20 cellular contexts compared by ENCODE assay signal in the genomic region with DNA sequence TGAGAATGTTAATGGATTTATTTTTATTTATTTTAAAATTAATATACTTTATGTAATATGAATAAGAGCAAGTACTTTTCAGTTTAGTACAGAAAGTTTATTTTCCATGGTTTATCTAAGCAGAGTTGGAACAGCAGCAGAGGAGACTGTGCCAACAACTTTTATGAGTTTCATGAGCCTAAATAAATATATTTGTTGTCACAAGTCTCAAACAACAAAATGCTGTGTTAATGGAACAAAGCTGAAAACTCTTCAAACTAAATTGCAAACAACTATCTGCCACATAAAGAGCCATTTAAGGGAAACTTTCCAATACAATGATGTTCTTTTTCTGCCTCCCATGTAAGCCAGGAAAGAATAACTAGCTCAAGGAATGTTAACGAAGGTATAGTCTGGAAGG.
DNase-seq lines count a peak whose midpoint lies in the region; FAIRE-seq and TF ChIP-seq lines count a peak whose summit lies in the region.
"Had no signal": no experiment of that assay in that cellular context is flagged by ENCODE, and none has a peak within 500 bp of the region (broad histone marks: within the 10 kb centered on the region; RNA-seq: fewer than 3 reads in every experiment).

No MANE protein-coding gene starts in this region.

- POLR2A ChIA-PET in HEK293 (lab: Yijun Ruan, JAX), result no interaction called here

- H3K4me1 Mint-ChIP-seq in nephron (peaks cover 22% of the 10 kb centered on the region), mesothelial cell of epicardium (peaks cover 1% of the 10 kb centered on the region)
- H3K4me1 Mint-ChIP-seq: CD14-positive monocyte had no signal

- H3K36me3 Mint-ChIP-seq in nephron (ENCODE audit: low read depth), result peaks cover 25% of the 10 kb centered on the region
- peaks cover 14% of the 10 kb centered on the region for H3K36me3 Mint-ChIP-seq in mesothelial cell of epicardium
- H3K36me3 Mint-ChIP-seq: CD8-positive, alpha-beta T cell had no signal

- H3K27ac ChIP-seq in HEK293 (ENCODE audit: extremely low read depth, low read depth, low read length), result no peak overlapping the region
- H3K27ac ChIP-seq: A549 had no signal

- H3K4me3 Mint-ChIP-seq in nephron, result no peak overlapping the region
- no peak overlapping the region for H3K4me3 Mint-ChIP-seq in mesothelial cell of epicardium
- H3K4me3 Mint-ChIP-seq: CD8-positive, alpha-beta T cell had no signal

- H3K9me3 ChIP-seq in HEK293 (ENCODE audit: control insufficient read depth, insufficient read depth, low read depth, low read length), result no peaks in the 10 kb centered on the region
- H3K9me3 ChIP-seq: A549 had no signal

- FAIRE-seq in endometrium (lab: Jason Lieb, UNC), result peak; percentile 97
- FAIRE-seq: A549, D721Med, G401.6, GM12891, GM19239 had no signal

- H3K9me3 Mint-ChIP-seq in nephron (peaks cover 2% of the 10 kb centered on the region), mesothelial cell of epicardium (peaks cover 4% of the 10 kb centered on the region)

- 0 out of 2 replicates have a peak, but pooled peaks cover 2% of the 10 kb centered on the region for H3K4me1 ChIP-seq in HEK293 (ENCODE audit: control insufficient read depth, insufficient read depth, low read length)

- TF ChIP-seq CTCF in HEK293 (tag by site-specific recombination; IDR thresholded peaks at IDR 0.05) (no peak), nephron (IDR thresholded peaks at IDR 0.05; ENCODE audit: unreplicated experiment in 3 of 3) (no peak), mesothelial cell of epicardium (IDR thresholded peaks at IDR 0.05; ENCODE audit: unreplicated experiment) (no peak)

- H3K27me3 Mint-ChIP-seq in nephron (ENCODE audit: low read depth) (no peaks in the 10 kb centered on the region), mesothelial cell of epicardium (ENCODE audit: low read depth) (no peaks in the 10 kb centered on the region)

- CTCF ChIA-PET in HEK293 (lab: Yijun Ruan, JAX), result no interaction called here

- DNase-seq in activated gamma-delta T cell treated with Interleukin-2 at 50 U/mL for 16 hours (no peak), HuH-7.5 (ENCODE audit: low spot score) (no peak), mesothelial cell of epicardium (ENCODE audit: low spot score in 2 of 2, unreplicated experiment in 2 of 2) (no peak), NCI-H510A (lab: John Stamatoyannopoulos, UW) (no peak)
- DNase-seq: CD8-positive, alpha-beta T cell; COR-L47; DMS153; DMS79 treated with DMSO at 0.1 percent for 48 hours; EL; HCEC 1CT; IMR-90 had no signal

- H3K27ac Mint-ChIP-seq in nephron (peak overlapping the region; percentile 61 to 92 (median 84)), mesothelial cell of epicardium (no peak overlapping the region)
- H3K27ac Mint-ChIP-seq: CD14-positive monocyte; CD8-positive, alpha-beta T cell had no signal

- peaks cover 4 to 7% of the 10 kb centered on the region in 2 experiments for H3K36me3 ChIP-seq in HEK293 (ENCODE audit: control insufficient read depth in 2 of 2, insufficient read depth in 1 of 2, low read length in 2 of 2)

- H3K4me3 ChIP-seq in HEK293 (ENCODE audit: low read depth, low read length), result no peak overlapping the region
- H3K4me3 ChIP-seq: A549 had no signal

TF ChIP-seq in HEK293, 187 proteins besides CTCF, POLR2A, EP300 and RAD21:
- no peak for TF ChIP-seq ZSCAN30 (tag by site-specific recombination; IDR thresholded peaks at IDR 0.05)
- no peak for TF ChIP-seq ZNF394 (tag by site-specific recombination; IDR thresholded peaks at IDR 0.05; ENCODE audit: borderline replicate concordance)
- TF ChIP-seq ZNF747 (tag by site-specific recombination; IDR thresholded peaks at IDR 0.05), result no peak
- TF ChIP-seq, protein P1, sequence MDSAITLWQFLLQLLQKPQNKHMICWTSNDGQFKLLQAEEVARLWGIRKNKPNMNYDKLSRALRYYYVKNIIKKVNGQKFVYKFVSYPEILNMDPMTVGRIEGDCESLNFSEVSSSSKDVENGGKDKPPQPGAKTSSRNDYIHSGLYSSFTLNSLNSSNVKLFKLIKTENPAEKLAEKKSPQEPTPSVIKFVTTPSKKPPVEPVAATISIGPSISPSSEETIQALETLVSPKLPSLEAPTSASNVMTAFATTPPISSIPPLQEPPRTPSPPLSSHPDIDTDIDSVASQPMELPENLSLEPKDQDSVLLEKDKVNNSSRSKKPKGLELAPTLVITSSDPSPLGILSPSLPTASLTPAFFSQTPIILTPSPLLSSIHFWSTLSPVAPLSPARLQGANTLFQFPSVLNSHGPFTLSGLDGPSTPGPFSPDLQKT (IDR thresholded peaks at IDR 0.05; ENCODE audit: borderline replicate concordance, low read depth, low read length), result no peak
- TF ChIP-seq FEZF1 (tag by site-specific recombination; IDR thresholded peaks at IDR 0.05), result peak; percentile 59; the same call in 1 of the 2 replicates
- TF ChIP-seq, protein P2, sequence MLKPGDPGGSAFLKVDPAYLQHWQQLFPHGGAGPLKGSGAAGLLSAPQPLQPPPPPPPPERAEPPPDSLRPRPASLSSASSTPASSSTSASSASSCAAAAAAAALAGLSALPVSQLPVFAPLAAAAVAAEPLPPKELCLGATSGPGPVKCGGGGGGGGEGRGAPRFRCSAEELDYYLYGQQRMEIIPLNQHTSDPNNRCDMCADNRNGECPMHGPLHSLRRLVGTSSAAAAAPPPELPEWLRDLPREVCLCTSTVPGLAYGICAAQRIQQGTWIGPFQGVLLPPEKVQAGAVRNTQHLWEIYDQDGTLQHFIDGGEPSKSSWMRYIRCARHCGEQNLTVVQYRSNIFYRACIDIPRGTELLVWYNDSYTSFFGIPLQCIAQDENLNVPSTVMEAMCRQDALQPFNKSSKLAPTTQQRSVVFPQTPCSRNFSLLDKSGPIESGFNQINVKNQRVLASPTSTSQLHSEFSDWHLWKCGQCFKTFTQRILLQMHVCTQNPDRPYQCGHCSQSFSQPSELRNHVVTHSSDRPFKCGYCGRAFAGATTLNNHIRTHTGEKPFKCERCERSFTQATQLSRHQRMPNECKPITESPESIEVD (tag by site-specific recombination; IDR thresholded peaks at IDR 0.05), result 0 out of 2 replicates have a peak, but pooled peaks have one; percentile 34
- TF ChIP-seq, protein P3, sequence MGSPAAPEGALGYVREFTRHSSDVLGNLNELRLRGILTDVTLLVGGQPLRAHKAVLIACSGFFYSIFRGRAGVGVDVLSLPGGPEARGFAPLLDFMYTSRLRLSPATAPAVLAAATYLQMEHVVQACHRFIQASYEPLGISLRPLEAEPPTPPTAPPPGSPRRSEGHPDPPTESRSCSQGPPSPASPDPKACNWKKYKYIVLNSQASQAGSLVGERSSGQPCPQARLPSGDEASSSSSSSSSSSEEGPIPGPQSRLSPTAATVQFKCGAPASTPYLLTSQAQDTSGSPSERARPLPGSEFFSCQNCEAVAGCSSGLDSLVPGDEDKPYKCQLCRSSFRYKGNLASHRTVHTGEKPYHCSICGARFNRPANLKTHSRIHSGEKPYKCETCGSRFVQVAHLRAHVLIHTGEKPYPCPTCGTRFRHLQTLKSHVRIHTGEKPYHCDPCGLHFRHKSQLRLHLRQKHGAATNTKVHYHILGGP (tag by site-specific recombination; IDR thresholded peaks at IDR 0.05), result 0 out of 2 replicates have a peak, but pooled peaks have one; percentile 24
